1 cellular context compared by ENCODE assay signal in the genomic region with DNA sequence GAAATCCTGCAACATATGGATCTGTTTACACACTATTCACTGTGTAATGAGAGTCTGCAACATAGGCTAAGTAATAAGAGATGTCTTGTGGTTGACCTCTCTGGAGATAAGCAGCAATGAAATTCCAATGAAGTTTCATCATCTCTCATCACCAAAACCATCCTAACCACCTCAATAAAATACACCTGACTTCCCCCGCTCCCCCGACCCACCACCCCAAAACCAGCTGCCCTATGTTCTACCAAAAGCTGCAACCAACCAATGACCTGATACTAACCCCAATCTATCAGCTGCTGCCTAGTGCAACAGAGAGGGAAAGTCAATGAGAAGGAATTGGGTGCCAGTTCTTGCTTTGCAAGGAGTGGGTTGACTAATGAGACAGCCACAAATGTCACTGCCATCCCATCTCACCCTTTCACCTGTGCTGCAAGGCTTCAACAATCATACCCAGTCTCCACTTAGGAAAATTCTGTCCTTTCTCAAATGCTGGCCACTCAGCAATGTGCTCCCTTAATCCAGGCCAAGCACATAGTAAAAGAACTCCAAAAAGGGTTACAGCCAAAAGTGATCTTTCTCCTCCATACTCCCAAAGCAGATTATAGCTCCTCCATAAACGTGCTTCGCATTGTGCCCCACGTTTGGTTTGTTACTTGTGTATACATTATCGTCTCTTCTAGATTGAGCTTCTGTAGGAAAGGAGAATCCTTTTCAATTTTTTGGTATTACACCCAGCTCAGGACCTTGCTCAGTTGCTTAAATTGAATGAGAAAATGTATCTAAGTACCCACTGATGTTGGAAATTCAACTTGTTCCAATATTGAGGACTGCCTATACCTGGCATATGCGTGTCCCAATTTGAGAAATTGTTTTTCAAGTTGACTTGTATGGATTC.
TF ChIP-seq lines count a peak whose summit lies in the region.

No MANE protein-coding gene starts in this region.

TF ChIP-seq in HepG2, 621 proteins besides CTCF, POLR2A, EP300 and RAD21 (continued from another document):
- no peak for TF ChIP-seq ZNF251 (CRISPR knock-in tag; IDR thresholded peaks at IDR 0.05)
- no peak for TF ChIP-seq FOXA3 (CRISPR knock-in tag; IDR thresholded peaks at IDR 0.05)
- TF ChIP-seq, protein P1, sequence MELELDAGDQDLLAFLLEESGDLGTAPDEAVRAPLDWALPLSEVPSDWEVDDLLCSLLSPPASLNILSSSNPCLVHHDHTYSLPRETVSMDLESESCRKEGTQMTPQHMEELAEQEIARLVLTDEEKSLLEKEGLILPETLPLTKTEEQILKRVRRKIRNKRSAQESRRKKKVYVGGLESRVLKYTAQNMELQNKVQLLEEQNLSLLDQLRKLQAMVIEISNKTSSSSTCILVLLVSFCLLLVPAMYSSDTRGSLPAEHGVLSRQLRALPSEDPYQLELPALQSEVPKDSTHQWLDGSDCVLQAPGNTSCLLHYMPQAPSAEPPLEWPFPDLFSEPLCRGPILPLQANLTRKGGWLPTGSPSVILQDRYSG (CRISPR knock-in tag; IDR thresholded peaks at IDR 0.05) = no peak
- TF ChIP-seq, protein P2, sequence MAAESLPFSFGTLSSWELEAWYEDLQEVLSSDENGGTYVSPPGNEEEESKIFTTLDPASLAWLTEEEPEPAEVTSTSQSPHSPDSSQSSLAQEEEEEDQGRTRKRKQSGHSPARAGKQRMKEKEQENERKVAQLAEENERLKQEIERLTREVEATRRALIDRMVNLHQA (CRISPR knock-in tag; IDR thresholded peaks at IDR 0.05) = no peak
TF ChIP-seq in HepG2: peak in this region for 0.
